Comparison of ENCODE assay signal across 2 cellular contexts in the genomic region with DNA sequence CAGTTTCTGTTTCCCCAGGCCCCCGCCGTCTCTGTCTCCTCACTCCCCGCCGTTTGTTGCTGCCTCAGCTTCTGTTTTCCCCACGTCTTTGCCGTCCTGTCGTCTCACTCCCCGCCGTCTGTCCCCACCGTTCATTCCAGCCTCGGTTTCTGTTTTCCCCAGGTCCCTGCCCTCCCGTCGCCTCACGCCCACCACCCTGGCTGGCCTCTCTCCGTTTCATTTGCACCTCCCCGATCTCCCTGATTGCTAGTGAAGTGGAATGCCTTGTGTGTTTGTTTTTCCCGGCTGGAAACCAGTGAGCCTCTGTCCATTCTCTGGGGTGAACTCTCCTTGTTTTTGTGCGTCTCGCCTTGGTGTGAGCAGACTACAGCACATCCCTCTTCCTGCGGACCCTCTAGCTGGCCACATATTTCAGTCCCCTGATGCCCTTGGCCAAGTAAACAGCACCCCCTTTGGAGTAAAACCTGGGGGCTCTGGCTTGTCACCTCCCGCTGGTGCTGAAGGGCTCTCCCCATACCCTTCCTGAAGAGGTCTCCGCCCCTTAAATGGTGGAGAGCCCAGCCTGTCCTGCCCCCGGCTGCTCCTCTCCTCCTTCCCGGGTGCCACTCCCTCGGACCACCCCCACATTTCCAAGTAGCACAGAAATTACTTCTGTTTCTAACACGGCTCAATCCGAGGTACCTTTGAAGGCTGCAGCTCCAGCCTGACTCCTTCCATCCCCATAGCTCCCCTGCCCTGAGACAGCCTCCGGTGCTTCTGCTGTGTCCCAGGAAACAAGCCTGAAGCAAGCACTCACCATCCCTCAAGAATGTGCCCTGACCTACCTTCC.
TF ChIP-seq lines count a peak whose summit lies in the region.

No MANE protein-coding gene starts in this region.

TF ChIP-seq in IMR-90, 13 proteins besides CTCF, POLR2A, EP300 and RAD21:
- TF ChIP-seq SMC3 (IDR thresholded peaks at IDR 0.05; ENCODE audit: low read depth, low read length), result no peak
- TF ChIP-seq MAFK (IDR thresholded peaks at IDR 0.05; ENCODE audit: low read depth, low read length), result no peak
- TF ChIP-seq USF2 (IDR thresholded peaks at IDR 0.05; ENCODE audit: low read depth, low read length), result no peak
- TF ChIP-seq RCOR1 (IDR thresholded peaks at IDR 0.05; ENCODE audit: insufficient replicate concordance, low read length), result no peak
- no peak for TF ChIP-seq CHD1 (IDR thresholded peaks at IDR 0.05; ENCODE audit: low read depth, low read length)
- no peak for TF ChIP-seq BHLHE40 (IDR thresholded peaks at IDR 0.05; ENCODE audit: low read depth, low read length)
- no peak for TF ChIP-seq CEBPB (IDR thresholded peaks at IDR 0.05; ENCODE audit: low read depth, low read length)
- TF ChIP-seq NFE2L2 (IDR thresholded peaks at IDR 0.05; ENCODE audit: low read depth, low read length), result no peak
- no peak for TF ChIP-seq FOS (IDR thresholded peaks at IDR 0.05; ENCODE audit: low read depth, low read length)
- no peak for TF ChIP-seq ELK1 (IDR thresholded peaks at IDR 0.05; ENCODE audit: borderline replicate concordance, low read depth, low read length)
- no peak for TF ChIP-seq RFX5 (IDR thresholded peaks at IDR 0.05; ENCODE audit: low read depth, low read length)
- no peak for TF ChIP-seq MAZ (IDR thresholded peaks at IDR 0.05; ENCODE audit: borderline replicate concordance, low read depth, low read length)
- TF ChIP-seq MXI1 (IDR thresholded peaks at IDR 0.05; ENCODE audit: borderline replicate concordance, low read depth, low read length), result no peak

TF ChIP-seq in H1, 55 proteins besides CTCF, POLR2A, EP300 and RAD21:
- TF ChIP-seq PHF8 (conservative IDR thresholded peaks at IDR 0.05; ENCODE audit: low read depth, low read length), result no peak
- no peak for TF ChIP-seq HDAC6 (IDR thresholded peaks at IDR 0.05; ENCODE audit: low read depth, low read length)
- no peak for TF ChIP-seq CHD7 (IDR thresholded peaks at IDR 0.05; ENCODE audit: insufficient replicate concordance, low read length)
- TF ChIP-seq EZH2 (IDR thresholded peaks at IDR 0.05; ENCODE audit: low read depth, low read length, severe bottlenecking), result no peak
- TF ChIP-seq CHD1 (IDR thresholded peaks at IDR 0.05; ENCODE audit: low read depth, low read length), result no peak
- no peak for TF ChIP-seq EGR1 (IDR thresholded peaks at IDR 0.05; ENCODE audit: borderline replicate concordance, low read depth, low read length)
- no peak for TF ChIP-seq CTBP2 (IDR thresholded peaks at IDR 0.05; ENCODE audit: borderline replicate concordance, insufficient read depth, insufficient read length, low read length)
- no peak for TF ChIP-seq FOSL1 (IDR thresholded peaks at IDR 0.05; ENCODE audit: insufficient read depth, low read depth, low read length)
- no peak for TF ChIP-seq GTF2F1 (IDR thresholded peaks at IDR 0.05; ENCODE audit: borderline replicate concordance, low read depth, low read length)
- no peak for TF ChIP-seq SP1 (IDR thresholded peaks at IDR 0.05; ENCODE audit: low read depth, low read length)
- no peak for TF ChIP-seq RXRA (IDR thresholded peaks at IDR 0.05; ENCODE audit: insufficient read depth, low read depth, low read length)
- TF ChIP-seq HDAC2 (IDR thresholded peaks at IDR 0.05; ENCODE audit: borderline replicate concordance in 1 of 2, low read depth in 2 of 2, low read length in 2 of 2), result no peak
- TF ChIP-seq TEAD4 (IDR thresholded peaks at IDR 0.05; ENCODE audit: low read depth, low read length), result no peak
- no peak for TF ChIP-seq BACH1 (IDR thresholded peaks at IDR 0.05; ENCODE audit: low read length)
- TF ChIP-seq ZNF274 (IDR thresholded peaks at IDR 0.05; ENCODE audit: borderline replicate concordance, extremely low read depth, low read length), result no peak
TF ChIP-seq in H1: peak in this region for 0.
